Comparison of ENCODE assay signal across 1 cellular context in the genomic region with DNA sequence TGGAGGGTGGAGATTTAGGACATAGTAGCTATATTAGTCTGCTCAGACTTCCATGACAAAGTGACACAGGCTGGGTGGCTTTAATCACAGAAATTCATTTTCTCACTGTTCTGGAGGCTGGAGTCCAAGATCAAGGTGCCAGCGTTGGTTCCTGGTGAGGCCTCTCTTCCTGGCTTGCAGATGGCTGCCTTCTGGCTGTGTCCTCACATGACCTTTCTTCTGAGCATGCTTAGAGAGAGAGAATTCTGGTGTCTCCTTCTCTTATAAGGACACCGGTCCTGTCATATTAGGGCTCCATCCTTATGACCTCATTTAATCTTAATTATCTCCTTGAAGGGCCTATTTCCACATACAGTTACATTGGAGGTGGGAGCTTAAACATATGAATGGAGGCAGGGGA.
TF ChIP-seq lines count a peak whose summit lies in the region.

No MANE protein-coding gene starts in this region.

TF ChIP-seq in GM23338, 12 proteins besides CTCF, POLR2A, EP300 and RAD21 (continued from another document):
- TF ChIP-seq, protein P1, sequence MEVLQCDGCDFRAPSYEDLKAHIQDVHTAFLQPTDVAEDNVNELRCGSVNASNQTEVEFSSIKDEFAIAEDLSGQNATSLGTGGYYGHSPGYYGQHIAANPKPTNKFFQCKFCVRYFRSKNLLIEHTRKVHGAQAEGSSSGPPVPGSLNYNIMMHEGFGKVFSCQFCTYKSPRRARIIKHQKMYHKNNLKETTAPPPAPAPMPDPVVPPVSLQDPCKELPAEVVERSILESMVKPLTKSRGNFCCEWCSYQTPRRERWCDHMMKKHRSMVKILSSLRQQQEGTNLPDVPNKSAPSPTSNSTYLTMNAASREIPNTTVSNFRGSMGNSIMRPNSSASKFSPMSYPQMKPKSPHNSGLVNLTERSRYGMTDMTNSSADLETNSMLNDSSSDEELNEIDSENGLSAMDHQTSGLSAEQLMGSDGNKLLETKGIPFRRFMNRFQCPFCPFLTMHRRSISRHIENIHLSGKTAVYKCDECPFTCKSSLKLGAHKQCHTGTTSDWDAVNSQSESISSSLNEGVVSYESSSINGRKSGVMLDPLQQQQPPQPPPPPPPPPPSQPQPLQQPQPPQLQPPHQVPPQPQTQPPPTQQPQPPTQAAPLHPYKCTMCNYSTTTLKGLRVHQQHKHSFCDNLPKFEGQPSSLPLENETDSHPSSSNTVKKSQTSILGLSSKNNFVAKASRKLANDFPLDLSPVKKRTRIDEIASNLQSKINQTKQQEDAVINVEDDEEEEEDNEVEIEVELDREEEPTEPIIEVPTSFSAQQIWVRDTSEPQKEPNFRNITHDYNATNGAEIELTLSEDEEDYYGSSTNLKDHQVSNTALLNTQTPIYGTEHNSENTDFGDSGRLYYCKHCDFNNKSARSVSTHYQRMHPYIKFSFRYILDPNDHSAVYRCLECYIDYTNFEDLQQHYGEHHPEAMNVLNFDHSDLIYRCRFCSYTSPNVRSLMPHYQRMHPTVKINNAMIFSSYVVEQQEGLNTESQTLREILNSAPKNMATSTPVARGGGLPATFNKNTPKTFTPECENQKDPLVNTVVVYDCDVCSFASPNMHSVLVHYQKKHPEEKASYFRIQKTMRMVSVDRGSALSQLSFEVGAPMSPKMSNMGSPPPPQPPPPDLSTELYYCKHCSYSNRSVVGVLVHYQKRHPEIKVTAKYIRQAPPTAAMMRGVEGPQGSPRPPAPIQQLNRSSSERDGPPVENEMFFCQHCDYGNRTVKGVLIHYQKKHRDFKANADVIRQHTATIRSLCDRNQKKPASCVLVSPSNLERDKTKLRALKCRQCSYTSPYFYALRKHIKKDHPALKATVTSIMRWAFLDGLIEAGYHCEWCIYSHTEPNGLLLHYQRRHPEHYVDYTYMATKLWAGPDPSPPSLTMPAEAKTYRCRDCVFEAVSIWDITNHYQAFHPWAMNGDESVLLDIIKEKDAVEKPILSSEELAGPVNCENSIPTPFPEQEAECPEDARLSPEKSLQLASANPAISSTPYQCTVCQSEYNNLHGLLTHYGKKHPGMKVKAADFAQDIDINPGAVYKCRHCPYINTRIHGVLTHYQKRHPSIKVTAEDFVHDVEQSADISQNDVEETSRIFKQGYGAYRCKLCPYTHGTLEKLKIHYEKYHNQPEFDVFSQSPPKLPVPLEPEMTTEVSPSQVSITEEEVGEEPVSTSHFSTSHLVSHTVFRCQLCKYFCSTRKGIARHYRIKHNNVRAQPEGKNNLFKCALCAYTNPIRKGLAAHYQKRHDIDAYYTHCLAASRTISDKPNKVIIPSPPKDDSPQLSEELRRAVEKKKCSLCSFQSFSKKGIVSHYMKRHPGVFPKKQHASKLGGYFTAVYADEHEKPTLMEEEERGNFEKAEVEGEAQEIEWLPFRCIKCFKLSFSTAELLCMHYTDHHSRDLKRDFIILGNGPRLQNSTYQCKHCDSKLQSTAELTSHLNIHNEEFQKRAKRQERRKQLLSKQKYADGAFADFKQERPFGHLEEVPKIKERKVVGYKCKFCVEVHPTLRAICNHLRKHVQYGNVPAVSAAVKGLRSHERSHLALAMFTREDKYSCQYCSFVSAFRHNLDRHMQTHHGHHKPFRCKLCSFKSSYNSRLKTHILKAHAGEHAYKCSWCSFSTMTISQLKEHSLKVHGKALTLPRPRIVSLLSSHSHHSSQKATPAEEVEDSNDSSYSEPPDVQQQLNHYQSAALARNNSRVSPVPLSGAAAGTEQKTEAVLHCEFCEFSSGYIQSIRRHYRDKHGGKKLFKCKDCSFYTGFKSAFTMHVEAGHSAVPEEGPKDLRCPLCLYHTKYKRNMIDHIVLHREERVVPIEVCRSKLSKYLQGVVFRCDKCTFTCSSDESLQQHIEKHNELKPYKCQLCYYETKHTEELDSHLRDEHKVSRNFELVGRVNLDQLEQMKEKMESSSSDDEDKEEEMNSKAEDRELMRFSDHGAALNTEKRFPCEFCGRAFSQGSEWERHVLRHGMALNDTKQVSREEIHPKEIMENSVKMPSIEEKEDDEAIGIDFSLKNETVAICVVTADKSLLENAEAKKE (CRISPR knock-in tag; IDR thresholded peaks at IDR 0.05) = no peak
- TF ChIP-seq REST (IDR thresholded peaks at IDR 0.05; ENCODE audit: unreplicated experiment) = no peak
- no peak for TF ChIP-seq EZH2phosphoT487 (IDR thresholded peaks at IDR 0.05; ENCODE audit: unreplicated experiment)
- TF ChIP-seq CREB1 (CRISPR knock-in tag; IDR thresholded peaks at IDR 0.05; ENCODE audit: low read depth) = no peak
- TF ChIP-seq JUNB (IDR thresholded peaks at IDR 0.05; ENCODE audit: unreplicated experiment) = no peak
- no peak for TF ChIP-seq ZNF114 (CRISPR knock-in tag; IDR thresholded peaks at IDR 0.05)
- TF ChIP-seq ZNF331 (CRISPR knock-in tag; IDR thresholded peaks at IDR 0.05; ENCODE audit: low read depth) = no peak
- no peak for TF ChIP-seq POLR2AphosphoS5 (IDR thresholded peaks at IDR 0.05; ENCODE audit: low read depth)
